Comparison of ENCODE assay signal across 24 cellular contexts in genomic region chr4:4872148-4872903, GRCh38. TPM values are rescaled to one million over a fixed set of nuclear protein-coding genes. Genes with fewer than 3 reads are reported as not detected.
DNase-seq lines count a peak whose midpoint lies in the region; ATAC-seq, FAIRE-seq and TF ChIP-seq lines count a peak whose summit lies in the region.
"Had no signal": no experiment of that assay in that cellular context is flagged by ENCODE, and none has a peak within 500 bp of the region (broad histone marks: within the 10 kb centered on the region; RNA-seq: fewer than 3 reads in every experiment).

No MANE protein-coding gene starts in this region.

- H3K4me1 ChIP-seq in A549 = peaks cover 6% of the 10 kb centered on the region; the same call in 1 of the 3 replicates
- H3K4me1 ChIP-seq: prostate gland had no signal

- no peak for TF ChIP-seq CTCF in A549 (IDR thresholded peaks at IDR 0.05)
- TF ChIP-seq CTCF in HFF-Myc (IDR thresholded peaks at IDR 0.05; ENCODE audit: low read depth, low read length, missing control alignments) = peak; percentile 7

- WGBS in A549 (ENCODE audit: missing lambda C conversion rate) = 18% methylated on average over 24 of the region's 36 CpGs

- CTCF ChIA-PET in A549 (lab: Yijun Ruan, JAX) = interaction anchor here (1.9 kb wide), 1 partner anchor 12 kb away, joined by 5 read pairs; no protein-coding TSS in a partner anchor

- no peak for FAIRE-seq in A549 (lab: Jason Lieb, UNC)
- no peak for FAIRE-seq in GM12892 (lab: Jason Lieb, UNC)
- FAIRE-seq: astrocyte, small intestine, urothelium cell line had no signal

- peak; percentile 31 to 71; a peak in 3 of 6 replicates for ATAC-seq in A549
- ATAC-seq in GM21717 (IDR thresholded peaks at IDR 0.05; ENCODE audit: unreplicated experiment) = no peak
- ATAC-seq: activated CD8-positive, alpha-beta T cell treated with anti-CD3 and anti-CD28 coated beads, Interleukin-2, amount 10 ng/mL, durations not matched to agents 7 days and 5 days; activated T-cell treated with anti-CD3 and anti-CD28 coated beads, Interleukin-2, amount 50 U/mL, for 4 hours; left cardiac atrium had no signal

- no peak for TF ChIP-seq POLR2A in A549 (IDR thresholded peaks at IDR 0.05; ENCODE audit: low read length)
- TF ChIP-seq POLR2A in GM12892 (IDR thresholded peaks at IDR 0.05; ENCODE audit: low read depth, low read length) = no peak

- POLR2A ChIA-PET in A549 (lab: Yijun Ruan, JAX) = no interaction called here

- H3K4me3 ChIP-seq in A549 = no peak overlapping the region; the same call in 2 of the 3 replicates
- H3K4me3 ChIP-seq in HFF-Myc (replicated peaks; ENCODE audit: low read depth, low read length) = no peak overlapping the region
- H3K4me3 ChIP-seq: prostate gland had no signal

- no peak for TF ChIP-seq EP300 in A549 (IDR thresholded peaks at IDR 0.05)

- no peaks in the 10 kb centered on the region for H3K9me3 ChIP-seq in A549
- H3K9me3 ChIP-seq: prostate gland had no signal

- H3K4me2 ChIP-seq in A549 = peak overlapping the region; percentile 59

- no peak for TF ChIP-seq RAD21 in A549 (conservative IDR thresholded peaks at IDR 0.05 in 1 of 2, IDR thresholded peaks at IDR 0.05 in 1 of 2)

- H3K27ac ChIP-seq in A549 = no peak overlapping the region
- H3K27ac ChIP-seq: KMS-11, prostate gland had no signal

- DNase-seq in A549 (ENCODE audit: low read depth in 1 of 2, low spot score in 1 of 2) (no peak), HFF-Myc (ENCODE audit: extremely low read depth, low read depth) (no peak), ecto neural progenitor cell (ENCODE audit: low spot score) (peak; percentile 79), left kidney (ENCODE audit: low read depth, low spot score) (peak; percentile 58), NCI-H146 treated with DMSO at 0.1 percent for 48 hours (lab: John Stamatoyannopoulos, UW; ENCODE audit: unreplicated experiment) (no peak), GM12892 (ENCODE audit: insufficient read length) (no peak)
- no peak for DNase-seq in activated naive CD4-positive, alpha-beta T cell treated with Interleukin-2 at 50 U/mL for 16 hours
- DNase-seq: ACHN; activated CD8-positive, alpha-beta T cell treated with anti-CD3 and anti-CD28 coated beads, Interleukin-2, amount 10 ng/mL, durations not matched to agents 7 days and 5 days; activated naive CD4-positive, alpha-beta T cell treated with anti-CD3 and anti-CD28 coated beads, Interleukin-2, amount 10 ng/mL, durations not matched to agents 7 days and 5 days; activated T-cell treated with anti-CD3 and anti-CD28 coated beads, Interleukin-2, amount 50 U/mL, for 4 hours; foreskin fibroblast; GF-D8; left cardiac atrium; NCI-H2029 treated with DMSO at 0.1 percent for 48 hours; NCI-H526 treated with DMSO at 0.1 percent for 48 hours; SHP77; small intestine; stimulated activated CD4-positive, alpha-beta T cell treated with anti-CD3 and anti-CD28 coated beads, Interleukin-4, amount 100 ng/mL, for 24 hours had no signal

TF ChIP-seq in A549, 52 proteins besides CTCF, POLR2A, EP300 and RAD21:
- TF ChIP-seq, protein P1, sequence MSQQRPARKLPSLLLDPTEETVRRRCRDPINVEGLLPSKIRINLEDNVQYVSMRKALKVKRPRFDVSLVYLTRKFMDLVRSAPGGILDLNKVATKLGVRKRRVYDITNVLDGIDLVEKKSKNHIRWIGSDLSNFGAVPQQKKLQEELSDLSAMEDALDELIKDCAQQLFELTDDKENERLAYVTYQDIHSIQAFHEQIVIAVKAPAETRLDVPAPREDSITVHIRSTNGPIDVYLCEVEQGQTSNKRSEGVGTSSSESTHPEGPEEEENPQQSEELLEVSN (IDR thresholded peaks at IDR 0.05; ENCODE audit: borderline replicate concordance, low read depth) = no peak
- TF ChIP-seq CHD4 (IDR thresholded peaks at IDR 0.05; ENCODE audit: borderline replicate concordance) (no peak), SREBF2 (IDR thresholded peaks at IDR 0.05) (no peak), HEYL (CRISPR knock-in tag; IDR thresholded peaks at IDR 0.05) (no peak)

RNA-seq across cellular contexts. Expression of gene MSX1, which starts 12.9 kb away (rescaled TPM):
- polyA plus RNA-seq in A549 (2011; rRNA removed) (1.8 and 2.2 TPM in 2 replicates), A549 (2017; fragmentation: RNase III; extraction: RNeasy Plus Mini Kit Qiagen cat#74134 plus additional on column Dnase treatment) (2.8 to 2.9 TPM (median 2.8 TPM) in 3 replicates)
- 5.1 and 8.6 TPM in 2 replicates for polyA plus RNA-seq in A549 (2012; cell fraction: cytosol; rRNA removed)
- 4.3 and 7.6 TPM in 2 replicates for polyA plus RNA-seq in A549 (2012; cell fraction: nucleus; rRNA removed)
- polyA minus RNA-seq in A549 (2011; rRNA and poly(A)+ RNA removed) = 0.08 and 0.39 TPM in 2 replicates
- 0.25 TPM for polyA plus RNA-seq in GM12892 (2012; ENCODE audit: missing spikeins)

Comparison
In these comparisons a context has a peak if more than half of its experiments do, and no peak if none do; other contexts are left out.
1. DNase-seq: peak in ecto neural progenitor cell (single experiment) and left kidney (single experiment); none in A549 (0 of 2), HFF-Myc (single experiment), NCI-H146 treated with DMSO at 0.1 percent for 48 hours (single experiment), activated naive CD4-positive, alpha-beta T cell treated with Interleukin-2 at 50 U/mL for 16 hours (single experiment) and GM12892 (single experiment).